8 cellular contexts compared by ENCODE assay signal in the genomic region with DNA sequence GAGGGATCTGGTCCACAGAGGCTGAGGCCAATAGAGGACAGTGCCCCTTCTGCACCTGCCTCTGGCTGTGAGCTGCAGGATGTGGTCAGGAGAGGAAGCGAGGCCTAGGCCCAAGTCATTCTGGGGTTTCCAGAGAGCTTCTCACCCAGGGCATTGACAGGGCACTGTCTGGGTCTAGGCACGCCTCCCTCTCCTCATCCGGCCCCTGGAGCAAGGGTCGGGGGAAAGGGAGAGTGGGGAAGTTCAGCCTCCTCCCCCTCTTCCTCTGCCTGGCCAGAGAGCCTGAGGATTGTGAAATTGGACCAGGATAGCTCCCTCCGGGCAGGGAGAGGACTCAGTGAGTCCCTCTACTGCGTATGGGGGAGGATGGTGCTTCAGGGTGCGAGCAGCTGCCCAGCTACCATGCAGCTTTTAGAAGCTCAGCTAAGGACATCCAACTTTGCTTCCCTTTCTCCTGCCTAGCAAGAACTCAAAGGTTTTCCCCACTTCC.
DNase-seq lines count a peak whose midpoint lies in the region; ATAC-seq lines count a peak whose summit lies in the region.

No MANE protein-coding gene starts in this region.

- peak; percentile 86 for ATAC-seq in HG03064 (IDR thresholded peaks at IDR 0.05; ENCODE audit: low read depth, unreplicated experiment)

- DNase-seq in NCI-H2196 treated with DMSO at 0.1 percent for 48 hours (lab: John Stamatoyannopoulos, UW; ENCODE audit: unreplicated experiment) (peak; percentile 5), NCI-H2196 (lab: John Stamatoyannopoulos, UW; ENCODE audit: unreplicated experiment) (no peak), SKM-1 (lab: John Stamatoyannopoulos, UW; ENCODE audit: unreplicated experiment) (peak; percentile 99), amniotic epithelial cell (ENCODE audit: low read depth) (peak; percentile 22), OCI-M2 (lab: John Stamatoyannopoulos, UW; ENCODE audit: unreplicated experiment) (no peak), NCI-H510A (lab: John Stamatoyannopoulos, UW) (no peak)
- DNase-seq in stimulated activated CD8-positive, alpha-beta memory T cell treated with anti-CD3 and anti-CD28 coated beads, Interleukin-12 subunit alpha, Interleukin-12 subunit beta, amount 100 ng/mL, for 1 hour (ENCODE audit: low read depth), result peak; percentile 32

Comparison
In these comparisons a context has a peak if more than half of its experiments do, and no peak if none do; other contexts are left out.
1. DNase-seq: peak in NCI-H2196 treated with DMSO at 0.1 percent for 48 hours (single experiment), SKM-1 (single experiment), amniotic epithelial cell (single experiment) and stimulated activated CD8-positive, alpha-beta memory T cell treated with anti-CD3 and anti-CD28 coated beads, Interleukin-12 subunit alpha, Interleukin-12 subunit beta, amount 100 ng/mL, for 1 hour (single experiment); none in NCI-H2196 (single experiment), OCI-M2 (single experiment) and NCI-H510A (single experiment).